Comparison of ENCODE assay signal across 18 cellular contexts in the genomic region with DNA sequence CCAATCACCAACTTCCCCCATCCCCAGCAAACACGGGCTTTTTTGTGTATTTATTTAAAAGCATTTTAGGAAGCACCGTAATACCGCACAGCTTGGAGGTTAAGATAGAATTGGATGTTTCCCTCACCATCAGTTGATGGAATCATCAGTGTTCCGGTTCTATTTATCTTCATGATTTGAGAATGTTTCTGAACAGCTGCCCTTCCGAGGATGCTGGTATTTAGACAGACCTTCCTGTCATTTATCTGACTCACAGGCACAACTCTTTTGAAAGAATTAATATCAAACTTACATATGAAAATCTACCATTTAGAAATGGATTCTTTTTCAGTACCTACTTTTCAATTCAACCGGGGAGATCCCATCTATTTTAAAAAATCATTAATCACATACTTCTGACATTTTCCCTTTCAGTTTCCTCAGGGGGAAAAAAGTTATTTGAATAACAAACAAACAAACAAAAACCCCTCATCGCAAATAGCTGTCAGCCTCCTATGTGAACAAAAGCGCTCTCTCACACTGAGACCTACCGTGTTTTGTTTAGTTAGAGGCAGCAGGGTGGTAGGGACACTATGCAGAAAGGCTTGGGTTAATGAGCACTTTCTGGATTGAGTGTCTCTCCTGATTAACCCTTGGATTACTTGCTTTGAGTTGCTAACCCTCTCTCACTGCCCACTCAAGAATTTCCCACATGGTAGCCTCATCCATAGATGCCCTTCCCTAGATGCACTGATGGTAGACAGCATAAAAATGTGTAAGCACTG.
A peak's percentile ranks its signal among the peaks of the same experiment; 100 is the strongest.
DNase-seq lines count a peak whose midpoint lies in the region; ATAC-seq, FAIRE-seq and TF ChIP-seq lines count a peak whose summit lies in the region.
"Had no signal": no experiment of that assay in that cellular context is flagged by ENCODE, and none has a peak within 500 bp of the region (broad histone marks: within the 10 kb centered on the region; RNA-seq: fewer than 3 reads in every experiment).

No MANE protein-coding gene starts in this region.

- intact Hi-C loops in GM12878 (cut with micrococcal nuclease; ENCODE audit: unreplicated experiment), result no loop called here
- intact Hi-C loops in left ventricle myocardium superior (cut with micrococcal nuclease), result no loop called here

- BruUV-seq in GM12878 (replicated peaks; lab: Mats Ljungman, UMichigan), result no TSS peak

- H3K27me3 Mint-ChIP-seq in nephron progenitor cell (ENCODE audit: low read depth, poor library complexity), result peaks cover 5% of the 10 kb centered on the region

- RAD21 ChIA-PET in GM12878 (lab: Charles Lee; ENCODE audit: unreplicated experiment), result no interaction called here

- H3K79me2 ChIP-seq in GM12878 (ENCODE audit: control insufficient read depth, insufficient read depth, low read length), result no peaks in the 10 kb centered on the region

- no peak for DNase-seq in GM12878 (ENCODE audit: low read depth, low spot score)
- DNase-seq in nephron progenitor cell, result no peak
- no peak for DNase-seq in D721Med (ENCODE audit: insufficient read length, low spot score)
- no peak for DNase-seq in caudate nucleus (lab: John Stamatoyannopoulos, UW)
- no peak for DNase-seq in left ventricle myocardium superior
- DNase-seq: ACHN; activated CD8-positive, alpha-beta memory T cell treated with anti-CD3 and anti-CD28 coated beads, Interleukin-2, amount 50 U/mL, for 48 hours; activated effector memory CD4-positive, alpha-beta T cell treated with Interleukin-2 at 50 U/mL for 16 hours; body of pancreas; Calu3; glutamatergic neuron; NCI-H1092; right cardiac atrium had no signal

- H3K4me2 ChIP-seq in GM12878 (ENCODE audit: control insufficient read depth, insufficient read depth), result no peak overlapping the region

- CTCF ChIA-PET in GM12878 (lab: Yijun Ruan, JAX), result interaction anchor here (0.9 to 1.0 kb wide), 2 partner anchors 11 to 15 kb away, joined by 3 to 4 read pairs; no protein-coding TSS in a partner anchor

- H4K20me1 ChIP-seq in GM12878 (ENCODE audit: control insufficient read depth, insufficient read depth), result no peaks in the 10 kb centered on the region

- peak overlapping the region; percentile 17 for H3K27ac Mint-ChIP-seq in nephron progenitor cell

- H3K4me1 Mint-ChIP-seq in nephron progenitor cell, result peaks cover 88% of the 10 kb centered on the region

- no peaks in the 10 kb centered on the region for H3K9me3 Mint-ChIP-seq in nephron progenitor cell

- H3K9me3 ChIP-seq in HUES48 (ENCODE audit: control insufficient read depth, insufficient read depth, low read length) (no peaks in the 10 kb centered on the region), GM12878 (replicated peaks; ENCODE audit: control insufficient read depth, insufficient read depth, low read length) (no peaks in the 10 kb centered on the region)
- H3K9me3 ChIP-seq: body of pancreas had no signal

- peak overlapping the region; percentile 29 for H3K4me3 ChIP-seq in HUES48 (ENCODE audit: low read depth, low read length)
- no peak overlapping the region for H3K4me3 ChIP-seq in GM12878
- H3K4me3 ChIP-seq: body of pancreas had no signal

- TF ChIP-seq CTCF in GM12878 (IDR thresholded peaks at IDR 0.05 in 2 of 3, conservative IDR thresholded peaks at IDR 0.05 in 1 of 3; ENCODE audit: control insufficient read depth in 2 of 3, extremely low read depth in 1 of 3, insufficient read depth in 1 of 3, low read depth in 3 of 3, low read length in 3 of 3), result no peak
- no peak for TF ChIP-seq CTCF in nephron progenitor cell (IDR thresholded peaks at IDR 0.05)
- TF ChIP-seq CTCF in D721Med (IDR thresholded peaks at IDR 0.05; ENCODE audit: insufficient read depth, missing control alignments), result no peak

- H3K36me3 Mint-ChIP-seq in nephron progenitor cell (ENCODE audit: low read depth), result no peaks in the 10 kb centered on the region

- no peak for TF ChIP-seq POLR2A in GM12878 (IDR thresholded peaks at IDR 0.05; ENCODE audit: low read depth, low read length)

- no peak for TF ChIP-seq EP300 in GM12878 (IDR thresholded peaks at IDR 0.05; ENCODE audit: borderline replicate concordance in 1 of 2, control insufficient read depth in 1 of 2, low read depth in 2 of 2, low read length in 2 of 2)

- POLR2A ChIA-PET in GM12878 (lab: Charles Lee), result no interaction called here

- H2AFZ ChIP-seq in GM12878 (ENCODE audit: control insufficient read depth, low read depth, low read length), result no peak overlapping the region

- H3K36me3 ChIP-seq in HUES48 (ENCODE audit: control insufficient read depth, insufficient read depth, low read length) (no peaks in the 10 kb centered on the region), GM12878 (ENCODE audit: control insufficient read depth in 2 of 2, insufficient read depth in 2 of 2, low read length in 1 of 2) (no peaks in the 10 kb centered on the region)

- peak overlapping the region; percentile 25; the same call in 1 of the 2 replicates for H3K9ac ChIP-seq in HUES48 (ENCODE audit: low read depth, low read length)
- no peak overlapping the region for H3K9ac ChIP-seq in GM12878 (ENCODE audit: control insufficient read depth, insufficient read depth, low read length)

- in situ Hi-C loops in GM12878 (cut with MboI), result no loop called here

- H3K4me3 Mint-ChIP-seq in nephron progenitor cell, result peak overlapping the region; percentile 73

- SMC1A ChIA-PET in GM12878 (lab: Charles Lee; ENCODE audit: uncharacterized antibody, unreplicated experiment), result interaction anchor here (0.6 kb wide), 1 partner anchor 486 kb away, joined by 3 read pairs; no protein-coding TSS in a partner anchor

- WGBS in GM12878 (ENCODE audit: insufficient coverage, insufficient replicate concordance, low lambda C conversion rate, missing lambda C conversion rate), result 79% methylated on average over 9 of the region's 9 CpGs

- H3K27me3 ChIP-seq in HUES48 (ENCODE audit: control insufficient read depth, insufficient read depth, low read length) (no peaks in the 10 kb centered on the region), GM12878 (replicated peaks in 1 of 2; ENCODE audit: control insufficient read depth in 2 of 2, insufficient read depth in 2 of 2, low read length in 1 of 2) (no peaks in the 10 kb centered on the region)
- H3K27me3 ChIP-seq: body of pancreas had no signal

- H3K4me1 ChIP-seq in HUES48 (ENCODE audit: control insufficient read depth, insufficient read depth, low read length), result peaks cover 85% of the 10 kb centered on the region
- H3K4me1 ChIP-seq in GM12878 (ENCODE audit: control insufficient read depth, insufficient read depth, low read length), result no peaks in the 10 kb centered on the region

- FAIRE-seq in G401.6 (lab: Jason Lieb, UNC) (peak; percentile 96), GM12878 (lab: Jason Lieb, UNC) (no peak), D721Med (lab: Jason Lieb, UNC) (no peak)
- FAIRE-seq: colon had no signal

- peak overlapping the region; percentile 93 for H3K27ac ChIP-seq in HUES48 (ENCODE audit: low read depth, low read length)
- H3K27ac ChIP-seq in GM12878 (ENCODE audit: control insufficient read depth, insufficient read depth), result no peak overlapping the region
- no peak overlapping the region for H3K27ac ChIP-seq in caudate nucleus (ENCODE audit: low read depth, low read length)
- H3K27ac ChIP-seq: body of pancreas, VCaP had no signal

- no peak for ATAC-seq in GM12878
- ATAC-seq in HG02840 (IDR thresholded peaks at IDR 0.05; ENCODE audit: low FRiP score, unreplicated experiment), result no peak
- ATAC-seq in left ventricle myocardium superior, result no peak
- ATAC-seq: body of pancreas, right cardiac atrium had no signal

- TF ChIP-seq RAD21 in GM12878 (IDR thresholded peaks at IDR 0.05; ENCODE audit: insufficient read depth, low read depth, low read length), result no peak

TF ChIP-seq in GM12878, 131 proteins besides CTCF, POLR2A, EP300 and RAD21:
- TF ChIP-seq, protein P1, sequence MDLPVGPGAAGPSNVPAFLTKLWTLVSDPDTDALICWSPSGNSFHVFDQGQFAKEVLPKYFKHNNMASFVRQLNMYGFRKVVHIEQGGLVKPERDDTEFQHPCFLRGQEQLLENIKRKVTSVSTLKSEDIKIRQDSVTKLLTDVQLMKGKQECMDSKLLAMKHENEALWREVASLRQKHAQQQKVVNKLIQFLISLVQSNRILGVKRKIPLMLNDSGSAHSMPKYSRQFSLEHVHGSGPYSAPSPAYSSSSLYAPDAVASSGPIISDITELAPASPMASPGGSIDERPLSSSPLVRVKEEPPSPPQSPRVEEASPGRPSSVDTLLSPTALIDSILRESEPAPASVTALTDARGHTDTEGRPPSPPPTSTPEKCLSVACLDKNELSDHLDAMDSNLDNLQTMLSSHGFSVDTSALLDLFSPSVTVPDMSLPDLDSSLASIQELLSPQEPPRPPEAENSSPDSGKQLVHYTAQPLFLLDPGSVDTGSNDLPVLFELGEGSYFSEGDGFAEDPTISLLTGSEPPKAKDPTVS (IDR thresholded peaks at IDR 0.05; ENCODE audit: low read depth, low read length), result no peak
- TF ChIP-seq, protein P2, sequence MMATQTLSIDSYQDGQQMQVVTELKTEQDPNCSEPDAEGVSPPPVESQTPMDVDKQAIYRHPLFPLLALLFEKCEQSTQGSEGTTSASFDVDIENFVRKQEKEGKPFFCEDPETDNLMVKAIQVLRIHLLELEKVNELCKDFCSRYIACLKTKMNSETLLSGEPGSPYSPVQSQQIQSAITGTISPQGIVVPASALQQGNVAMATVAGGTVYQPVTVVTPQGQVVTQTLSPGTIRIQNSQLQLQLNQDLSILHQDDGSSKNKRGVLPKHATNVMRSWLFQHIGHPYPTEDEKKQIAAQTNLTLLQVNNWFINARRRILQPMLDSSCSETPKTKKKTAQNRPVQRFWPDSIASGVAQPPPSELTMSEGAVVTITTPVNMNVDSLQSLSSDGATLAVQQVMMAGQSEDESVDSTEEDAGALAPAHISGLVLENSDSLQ (IDR thresholded peaks at IDR 0.05), result peak; percentile 67; the same call in 1 of the 2 replicates
- TF ChIP-seq SREBF1 (IDR thresholded peaks at IDR 0.05; ENCODE audit: low read length), result no peak
TF ChIP-seq in GM12878: peak in this region for 1.
